In the genomic region with DNA sequence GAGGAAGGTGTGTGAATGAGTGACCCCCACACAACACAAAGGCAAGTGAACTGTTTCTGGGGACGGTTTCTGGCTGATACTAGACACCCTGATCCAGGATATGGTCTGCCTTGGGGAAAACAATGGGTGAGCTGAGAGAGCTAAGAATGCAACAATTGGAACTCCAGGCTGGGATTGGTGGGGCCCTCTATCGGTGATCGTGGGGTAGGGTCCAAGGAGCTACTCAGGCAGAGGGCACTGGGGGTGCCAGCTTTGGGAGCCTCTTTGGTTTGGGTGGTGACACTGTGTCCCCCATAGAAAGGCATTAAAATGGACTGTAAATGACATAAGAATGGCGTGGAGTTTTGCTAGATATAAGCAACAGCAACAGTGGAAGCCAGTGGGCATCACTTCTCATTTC, we compare ENCODE assay signal across 22 cellular contexts.
A peak's percentile ranks its signal among the peaks of the same experiment; 100 is the strongest.
DNase-seq lines count a peak whose midpoint lies in the region; TF ChIP-seq lines count a peak whose summit lies in the region.
"Had no signal": no experiment of that assay in that cellular context is flagged by ENCODE, and none has a peak within 500 bp of the region (broad histone marks: within the 10 kb centered on the region; RNA-seq: fewer than 3 reads in every experiment).

No MANE protein-coding gene starts in this region.

- POLR2A ChIA-PET in MCF 10A (lab: Yijun Ruan, JAX) = no interaction called here

- no TSS peak for BruUV-seq in MCF 10A (replicated peaks; lab: Mats Ljungman, UMichigan)

- H3K36me3 Mint-ChIP-seq in MCF 10A (ENCODE audit: insufficient read depth, unreplicated experiment) = peaks cover 6% of the 10 kb centered on the region
- H3K36me3 Mint-ChIP-seq: natural killer cell treated with Interleukin-12 subunit alpha and Interleukin-12 subunit beta and Interleukin-15 and Interleukin-18, amount 100 ng/mL, for 72 hours had no signal

- H3K9me3 ChIP-seq in breast epithelium = no peaks in the 10 kb centered on the region
- no peaks in the 10 kb centered on the region for H3K9me3 ChIP-seq in Karpas-422 (ENCODE audit: low read length)
- H3K9me3 ChIP-seq: gastrocnemius medialis, stomach had no signal

- TF ChIP-seq CTCF in MCF 10A (IDR thresholded peaks at IDR 0.05; ENCODE audit: unreplicated experiment) (no peak), breast epithelium (IDR thresholded peaks at IDR 0.05) (no peak), epithelial cell of proximal tubule (conservative IDR thresholded peaks at IDR 0.05; ENCODE audit: low read depth, low read length) (peak; percentile 34)

- no peak overlapping the region for H3K4me2 ChIP-seq in Karpas-422 (ENCODE audit: low read depth, low read length, poor library complexity, severe bottlenecking)

- no peaks in the 10 kb centered on the region for H3K4me1 Mint-ChIP-seq in MCF 10A (ENCODE audit: insufficient read depth, unreplicated experiment)

- CTCF ChIA-PET in MCF 10A (lab: Yijun Ruan, JAX) = no interaction called here

- H4K20me1 ChIP-seq in Karpas-422 (ENCODE audit: insufficient read depth, low read depth, low read length) = no peaks in the 10 kb centered on the region

- intact Hi-C loops in MCF 10A (cut with micrococcal nuclease) = no loop called here
- intact Hi-C loops in breast epithelium (cut with DNase I; ENCODE audit: low total_unique reads) = no loop called here

- H3K4me1 ChIP-seq in breast epithelium (no peaks in the 10 kb centered on the region), Karpas-422 (ENCODE audit: low read length) (no peaks in the 10 kb centered on the region)
- H3K4me1 ChIP-seq: gastrocnemius medialis, stomach had no signal

- no peaks in the 10 kb centered on the region for H3K27me3 ChIP-seq in breast epithelium
- no peaks in the 10 kb centered on the region for H3K27me3 ChIP-seq in Karpas-422 (ENCODE audit: low read length)
- H3K27me3 ChIP-seq: gastrocnemius medialis, stomach had no signal

- no peak overlapping the region for H2AFZ ChIP-seq in Karpas-422 (ENCODE audit: low read length)

- no peaks in the 10 kb centered on the region for H3K9me2 ChIP-seq in Karpas-422 (replicated peaks; ENCODE audit: insufficient read depth, low read length)

- H3K36me3 ChIP-seq in breast epithelium = no peaks in the 10 kb centered on the region
- H3K36me3 ChIP-seq in Karpas-422 (ENCODE audit: insufficient read depth, low read length) = no peaks in the 10 kb centered on the region
- H3K36me3 ChIP-seq: gastrocnemius medialis, stomach had no signal

- no peaks in the 10 kb centered on the region for H3K9me3 Mint-ChIP-seq in MCF 10A (ENCODE audit: unreplicated experiment)
- H3K9me3 Mint-ChIP-seq: activated T-helper 2 cell treated with anti-CD3 and anti-CD28 coated beads, Interferon-gamma antibody, Interleukin-2, Interleukin-4, amounts not matched to agents 10 μg/mL and 5 μg/mL and 100 μg/mL, durations not matched to agents 14 hours and 24 hours and 36 hours; natural killer cell treated with Interleukin-12 subunit alpha and Interleukin-12 subunit beta and Interleukin-15 and Interleukin-18, amount 100 ng/mL, for 72 hours had no signal

- H3K9ac ChIP-seq in Karpas-422 (ENCODE audit: low read length) = no peak overlapping the region

- no peak overlapping the region for H3K4me3 Mint-ChIP-seq in MCF 10A (ENCODE audit: unreplicated experiment)
- H3K4me3 Mint-ChIP-seq: natural killer cell treated with Interleukin-12 subunit alpha and Interleukin-12 subunit beta and Interleukin-15 and Interleukin-18, amount 100 ng/mL, for 72 hours had no signal

- H3K27me3 Mint-ChIP-seq in MCF 10A (ENCODE audit: insufficient read depth, unreplicated experiment) = peaks cover 7% of the 10 kb centered on the region

- no peak overlapping the region for H3K4me3 ChIP-seq in breast epithelium
- H3K4me3 ChIP-seq in Karpas-422 (ENCODE audit: low read length) = no peak overlapping the region
- no peak overlapping the region for H3K4me3 ChIP-seq in epithelial cell of proximal tubule (ENCODE audit: low read depth, low read length)
- H3K4me3 ChIP-seq: gastrocnemius medialis, stomach had no signal

- TF ChIP-seq POLR2A in breast epithelium (IDR thresholded peaks at IDR 0.05) = no peak

- no peak overlapping the region for H3K27ac Mint-ChIP-seq in MCF 10A (ENCODE audit: low read depth, unreplicated experiment)
- H3K27ac Mint-ChIP-seq: activated T-helper 2 cell treated with anti-CD3 and anti-CD28 coated beads, Interferon-gamma antibody, Interleukin-2, Interleukin-4, amounts not matched to agents 10 μg/mL and 5 μg/mL and 100 μg/mL, durations not matched to agents 14 hours and 24 hours and 36 hours; natural killer cell treated with Interleukin-12 subunit alpha and Interleukin-12 subunit beta and Interleukin-15 and Interleukin-18, amount 100 ng/mL, for 72 hours had no signal

- peak; percentile 18 for DNase-seq in MCF 10A (ENCODE audit: unreplicated experiment)
- no peak for DNase-seq in breast epithelium (ENCODE audit: low spot score in 2 of 2)
- DNase-seq in Karpas-422 = peak; percentile 46
- no peak for DNase-seq in epithelial cell of proximal tubule (ENCODE audit: low read depth)
- DNase-seq in GM19238 (ENCODE audit: insufficient read length, low spot score) = no peak
- no peak for DNase-seq in NCI-H2029 (lab: John Stamatoyannopoulos, UW)
- no peak for DNase-seq in nucleus accumbens (lab: John Stamatoyannopoulos, UW)
- no peak for DNase-seq in NK-92 (lab: John Stamatoyannopoulos, UW; ENCODE audit: unreplicated experiment)
- DNase-seq: activated CD4-positive, alpha-beta T cell treated with anti-CD3 and anti-CD28 coated beads for 48 hours; Calu3; dermis blood vessel endothelial cell; gastrocnemius medialis; left cardiac atrium; MV-4-11; NCI-H2029 treated with DMSO at 0.1 percent for 48 hours; SHP77; stimulated activated CD4-positive, alpha-beta T cell treated with anti-CD3 and anti-CD28 coated beads, Interleukin-2, amount 100 ng/mL, for 48 hours; stomach; trophoblast cell had no signal

- H3K79me2 ChIP-seq in Karpas-422 (ENCODE audit: low read length) = no peaks in the 10 kb centered on the region

- H3K27ac ChIP-seq in breast epithelium (no peak overlapping the region), Karpas-422 (ENCODE audit: low read length) (no peak overlapping the region)
- H3K27ac ChIP-seq: epithelial cell of prostate, gastrocnemius medialis, stomach had no signal

Comparison
In these comparisons a context has a peak if more than half of its experiments do, and no peak if none do; other contexts are left out.
1. DNase-seq: peak in MCF 10A (single experiment) and Karpas-422 (single experiment); none in breast epithelium (0 of 2), epithelial cell of proximal tubule (single experiment), GM19238 (single experiment), NCI-H2029 (single experiment), nucleus accumbens (0 of 56) and NK-92 (single experiment).